Comparison of ENCODE assay signal across 12 cellular contexts in the genomic region with DNA sequence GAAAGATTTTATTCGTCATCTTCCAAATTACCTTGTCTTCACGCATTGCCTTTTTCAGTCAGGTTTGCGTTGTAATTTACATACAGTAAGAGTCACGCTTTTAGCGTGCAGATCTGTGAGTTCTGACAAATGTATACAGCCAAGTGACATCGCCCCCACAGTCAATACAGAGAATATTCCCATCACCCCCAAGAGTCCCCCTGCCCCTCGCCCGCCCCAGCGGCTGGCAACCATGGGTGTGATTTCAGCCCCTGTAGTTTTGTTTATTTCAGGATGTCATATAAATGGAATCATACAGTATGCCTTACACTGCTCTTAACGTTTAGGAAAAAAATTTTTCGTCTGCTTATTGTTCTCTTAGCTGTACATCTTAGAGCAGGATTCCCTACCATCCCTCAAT.
"Had no signal": no experiment of that assay in that cellular context is flagged by ENCODE, and none has a peak within 500 bp of the region (broad histone marks: within the 10 kb centered on the region; RNA-seq: fewer than 3 reads in every experiment).

No MANE protein-coding gene starts in this region.

- DNase-seq: activated CD4-positive, alpha-beta T cell treated with anti-CD3 and anti-CD28 coated beads for 4 hours; activated CD8-positive, alpha-beta memory T cell treated with anti-CD3 and anti-CD28 coated beads, Interleukin-2, amount 50 U/mL, for 4 hours; activated CD8-positive, alpha-beta T cell treated with anti-CD3 and anti-CD28 coated beads for 36 hours; activated naive CD4-positive, alpha-beta T cell; activated naive CD8-positive, alpha-beta T cell treated with anti-CD3 and anti-CD28 coated beads, Interleukin-2, amount 50 U/mL, for 24 hours; cortex of kidney; effector CD8-positive, alpha-beta T cell; glutamatergic neuron; small intestine; T1000 had no signal

- H3K4me3 Mint-ChIP-seq: activated CD8-positive, alpha-beta T cell treated with anti-CD3 and anti-CD28 coated beads for 36 hours; activated naive CD8-positive, alpha-beta T cell treated with anti-CD3 and anti-CD28 coated beads, Interleukin-2, amount 50 U/mL, for 24 hours; memory B cell; stimulated activated effector memory CD8-positive, alpha-beta T cell treated with anti-CD3 and anti-CD28 coated beads, Interleukin-12 subunit alpha, Interleukin-12 subunit beta, amount 100 ng/mL, for 72 hours had no signal

- H3K27ac Mint-ChIP-seq: activated CD8-positive, alpha-beta T cell treated with anti-CD3 and anti-CD28 coated beads for 36 hours; activated naive CD8-positive, alpha-beta T cell treated with anti-CD3 and anti-CD28 coated beads, Interleukin-2, amount 50 U/mL, for 24 hours; memory B cell; stimulated activated effector memory CD8-positive, alpha-beta T cell treated with anti-CD3 and anti-CD28 coated beads, Interleukin-12 subunit alpha, Interleukin-12 subunit beta, amount 100 ng/mL, for 72 hours had no signal

- H3K27me3 Mint-ChIP-seq: activated CD8-positive, alpha-beta T cell treated with anti-CD3 and anti-CD28 coated beads for 36 hours; activated naive CD8-positive, alpha-beta T cell treated with anti-CD3 and anti-CD28 coated beads, Interleukin-2, amount 50 U/mL, for 24 hours; memory B cell had no signal

- ATAC-seq: activated CD8-positive, alpha-beta T cell treated with anti-CD3 and anti-CD28 coated beads for 36 hours; activated naive CD8-positive, alpha-beta T cell treated with anti-CD3 and anti-CD28 coated beads, Interleukin-2, amount 50 U/mL, for 24 hours; stimulated activated effector memory CD8-positive, alpha-beta T cell treated with anti-CD3 and anti-CD28 coated beads, Interleukin-12 subunit alpha, Interleukin-12 subunit beta, amount 100 ng/mL, for 72 hours had no signal

- H3K9me3 Mint-ChIP-seq: activated CD8-positive, alpha-beta T cell treated with anti-CD3 and anti-CD28 coated beads for 36 hours; activated naive CD8-positive, alpha-beta T cell treated with anti-CD3 and anti-CD28 coated beads, Interleukin-2, amount 50 U/mL, for 24 hours; memory B cell; stimulated activated effector memory CD8-positive, alpha-beta T cell treated with anti-CD3 and anti-CD28 coated beads, Interleukin-12 subunit alpha, Interleukin-12 subunit beta, amount 100 ng/mL, for 72 hours had no signal
